ENCODE assay signal across 1 cellular context in genomic region chr20:62227591-62227976, GRCh38.
TF ChIP-seq lines count a peak whose summit lies in the region.

No MANE protein-coding gene starts in this region.

TF ChIP-seq in H1, 55 proteins besides CTCF, POLR2A, EP300 and RAD21:
- TF ChIP-seq TBP (IDR thresholded peaks at IDR 0.05; ENCODE audit: low read depth, low read length) (no peak), EZH2 (IDR thresholded peaks at IDR 0.05; ENCODE audit: low read depth, low read length, severe bottlenecking) (no peak), SP1 (IDR thresholded peaks at IDR 0.05; ENCODE audit: low read depth, low read length) (no peak), YY1 (IDR thresholded peaks at IDR 0.05; ENCODE audit: low read depth, low read length) (no peak), POU5F1 (IDR thresholded peaks at IDR 0.05; ENCODE audit: low read depth, low read length) (no peak), KDM1A (IDR thresholded peaks at IDR 0.05; ENCODE audit: borderline replicate concordance, low read length) (no peak), NANOG (IDR thresholded peaks at IDR 0.05; ENCODE audit: insufficient read depth, low read depth, low read length, poor library complexity, severe bottlenecking) (no peak), CBX8 (IDR thresholded peaks at IDR 0.05; ENCODE audit: borderline replicate concordance, low read depth, low read length) (no peak), JUND (IDR thresholded peaks at IDR 0.05; ENCODE audit: low read length) (no peak), KDM4A (IDR thresholded peaks at IDR 0.05; ENCODE audit: low read depth, low read length, severe bottlenecking) (no peak), CBX5 (IDR thresholded peaks at IDR 0.05; ENCODE audit: low read depth, low read length) (no peak), CHD7 (IDR thresholded peaks at IDR 0.05; ENCODE audit: insufficient replicate concordance, low read length) (no peak), PHF8 (conservative IDR thresholded peaks at IDR 0.05; ENCODE audit: low read depth, low read length) (no peak), RXRA (IDR thresholded peaks at IDR 0.05; ENCODE audit: insufficient read depth, low read depth, low read length) (no peak), TEAD4 (IDR thresholded peaks at IDR 0.05; ENCODE audit: low read depth, low read length) (no peak), SIN3A (conservative IDR thresholded peaks at IDR 0.05 in 1 of 2, IDR thresholded peaks at IDR 0.05 in 1 of 2; ENCODE audit: low read depth in 1 of 2, low read length in 2 of 2) (no peak), TCF12 (IDR thresholded peaks at IDR 0.05; ENCODE audit: low read depth, low read length) (no peak), CTBP2 (IDR thresholded peaks at IDR 0.05; ENCODE audit: borderline replicate concordance, insufficient read depth, insufficient read length, low read length) (no peak), E2F6 (IDR thresholded peaks at IDR 0.05) (no peak)
TF ChIP-seq in H1: peak in this region for 0.
